12 cellular contexts compared by ENCODE assay signal in genomic region chr1:173330149-173330951, GRCh38.
A peak's percentile ranks its signal among the peaks of the same experiment; 100 is the strongest.
DNase-seq lines count a peak whose midpoint lies in the region; ATAC-seq and TF ChIP-seq lines count a peak whose summit lies in the region.
"Had no signal": no experiment of that assay in that cellular context is flagged by ENCODE, and none has a peak within 500 bp of the region (broad histone marks: within the 10 kb centered on the region; RNA-seq: fewer than 3 reads in every experiment).

No MANE protein-coding gene starts in this region.

- in situ Hi-C loops in astrocyte of the spinal cord (cut with HindIII; ENCODE audit: low sequenced_read_pairs) = no loop called here

- H3K4me1 Mint-ChIP-seq in memory B cell = peaks cover 15% of the 10 kb centered on the region
- H3K4me1 Mint-ChIP-seq: neural crest cell had no signal

- no peak for TF ChIP-seq POLR2A in NB4 (IDR thresholded peaks at IDR 0.05; ENCODE audit: extremely low read depth, insufficient read length)

- no peak for ATAC-seq in memory B cell (ENCODE audit: low read depth)
- no peak for ATAC-seq in GM21360 (IDR thresholded peaks at IDR 0.05; ENCODE audit: unreplicated experiment)
- ATAC-seq: HepG2 had no signal

- no peaks in the 10 kb centered on the region for H3K27me3 Mint-ChIP-seq in memory B cell
- H3K27me3 Mint-ChIP-seq: stimulated activated naive CD8-positive, alpha-beta T cell treated with anti-CD3 and anti-CD28 coated beads, Interleukin-15, Interleukin-2, amounts not matched to agents 100 ng/mL and 50 ng/mL, for 24 hours had no signal

- H3K9me3 Mint-ChIP-seq in memory B cell = no peaks in the 10 kb centered on the region
- H3K9me3 Mint-ChIP-seq: neural crest cell; stimulated activated naive CD8-positive, alpha-beta T cell treated with anti-CD3 and anti-CD28 coated beads, Interleukin-15, Interleukin-2, amounts not matched to agents 100 ng/mL and 50 ng/mL, for 24 hours had no signal

- H3K36me3 Mint-ChIP-seq in memory B cell = no peaks in the 10 kb centered on the region

- H3K4me3 ChIP-seq in NB4 (ENCODE audit: low read depth, low read length) = no peak overlapping the region
- H3K4me3 ChIP-seq in astrocyte of the spinal cord (ENCODE audit: low read depth, low read length) = no peak overlapping the region

- TF ChIP-seq CTCF in NB4 (IDR thresholded peaks at IDR 0.05; ENCODE audit: low read depth, low read length) = no peak
- TF ChIP-seq CTCF in astrocyte of the spinal cord (IDR thresholded peaks at IDR 0.05; ENCODE audit: low read depth, low read length) = no peak

- peak overlapping the region; percentile 70 for H3K4me3 Mint-ChIP-seq in memory B cell
- H3K4me3 Mint-ChIP-seq: neural crest cell had no signal

- peak overlapping the region; percentile 86 for H3K27ac Mint-ChIP-seq in memory B cell

- DNase-seq in EL = peak; percentile 78
- DNase-seq in NB4 (ENCODE audit: low read depth) = peak; percentile 75
- DNase-seq in astrocyte of the spinal cord (ENCODE audit: low read depth, low spot score) = peak; percentile 86
- DNase-seq in memory B cell (ENCODE audit: low spot score in 2 of 2) = no peak
- no peak for DNase-seq in occipital lobe (lab: John Stamatoyannopoulos, UW)
- DNase-seq in effector CD8-positive, alpha-beta T cell (lab: John Stamatoyannopoulos, UW) = no peak
- no peak for DNase-seq in inferior parietal cortex (ENCODE audit: extremely low spot score)
- DNase-seq: cerebellar nuclear complex had no signal

Comparison
In these comparisons a context has a peak if more than half of its experiments do, and no peak if none do; other contexts are left out.
1. DNase-seq: peak in EL (single experiment), NB4 (single experiment) and astrocyte of the spinal cord (single experiment); none in memory B cell (0 of 2), occipital lobe (single experiment), effector CD8-positive, alpha-beta T cell (single experiment) and inferior parietal cortex (single experiment).